14 cellular contexts compared by ENCODE assay signal in the genomic region with DNA sequence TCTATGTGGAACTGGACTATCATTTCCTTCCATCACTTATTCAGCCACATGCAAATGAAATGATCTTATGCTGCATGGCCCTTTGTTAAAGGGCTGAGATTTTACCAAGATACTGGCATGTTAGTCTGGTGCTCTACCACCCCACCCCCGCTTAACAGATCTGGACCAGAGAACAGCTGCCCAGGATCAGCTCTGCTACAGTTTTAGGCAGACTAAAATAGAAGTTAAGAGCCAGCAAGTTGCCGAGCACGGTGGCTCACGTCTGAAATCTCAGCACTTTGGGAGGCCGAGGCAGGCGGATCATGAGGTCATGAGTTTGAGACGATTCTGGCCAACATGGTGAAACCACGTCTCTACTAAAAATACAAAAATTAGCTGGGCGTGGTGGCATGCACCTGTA.
"Had no signal": no experiment of that assay in that cellular context is flagged by ENCODE, and none has a peak within 500 bp of the region (broad histone marks: within the 10 kb centered on the region; RNA-seq: fewer than 3 reads in every experiment).

No MANE protein-coding gene starts in this region.

- H3K9me3 ChIP-seq: esophagus muscularis mucosa, heart left ventricle, pancreas, testis had no signal

- H3K27me3 Mint-ChIP-seq: activated B cell treated with CpG ODN at 0.5 μM for 24 hours; activated CD4-positive, alpha-beta T cell treated with anti-CD3 and anti-CD28 coated beads, Interleukin-2, amount 10 ng/mL, durations not matched to agents 7 days and 5 days; stimulated activated naive CD8-positive, alpha-beta T cell treated with anti-CD3 and anti-CD28 coated beads, Interleukin-15, amount 100 ng/mL, for 72 hours had no signal

- ATAC-seq: activated naive CD4-positive, alpha-beta T cell treated with anti-CD3 and anti-CD28 coated beads, Interleukin-2, amount 50 U/mL, for 72 hours; heart left ventricle; left colon; pancreas; stimulated activated naive CD8-positive, alpha-beta T cell treated with anti-CD3 and anti-CD28 coated beads, Interleukin-15, amount 100 ng/mL, for 72 hours had no signal

- DNase-seq: activated B cell treated with CpG ODN at 0.5 μM for 24 hours; activated CD4-positive, alpha-beta T cell treated with anti-CD3 and anti-CD28 coated beads, Interleukin-2, amount 10 ng/mL, durations not matched to agents 7 days and 5 days; activated T-cell treated with anti-CD3 and anti-CD28 coated beads, Interleukin-2, amount 50 U/mL, for 1 hour; anterior cingulate cortex; heart left ventricle; left colon; pancreas; stimulated activated CD4-positive, alpha-beta T cell treated with anti-CD3 and anti-CD28 coated beads, Interleukin-15, amount 100 ng/mL, for 24 hours; stimulated activated CD4-positive, alpha-beta T cell treated with anti-CD3 and anti-CD28 coated beads, Interleukin-4, amount 100 ng/mL, for 24 hours; stimulated activated naive CD8-positive, alpha-beta T cell treated with anti-CD3 and anti-CD28 coated beads, Interleukin-15, amount 100 ng/mL, for 72 hours; testis had no signal

- H3K9me3 Mint-ChIP-seq: activated B cell treated with CpG ODN at 0.5 μM for 24 hours; activated CD4-positive, alpha-beta T cell treated with anti-CD3 and anti-CD28 coated beads, Interleukin-2, amount 10 ng/mL, durations not matched to agents 7 days and 5 days; activated naive CD4-positive, alpha-beta T cell treated with anti-CD3 and anti-CD28 coated beads, Interleukin-2, amount 50 U/mL, for 72 hours; stimulated activated naive CD8-positive, alpha-beta T cell treated with anti-CD3 and anti-CD28 coated beads, Interleukin-15, amount 100 ng/mL, for 72 hours had no signal

- H3K27ac Mint-ChIP-seq: activated B cell treated with CpG ODN at 0.5 μM for 24 hours; activated CD4-positive, alpha-beta T cell treated with anti-CD3 and anti-CD28 coated beads, Interleukin-2, amount 10 ng/mL, durations not matched to agents 7 days and 5 days had no signal

- H3K27me3 ChIP-seq: esophagus muscularis mucosa, foreskin keratinocyte, heart left ventricle, pancreas, testis had no signal

- H3K27ac ChIP-seq: esophagus muscularis mucosa, foreskin keratinocyte, pancreas, testis had no signal

- H3K4me3 ChIP-seq: esophagus muscularis mucosa, heart left ventricle, pancreas, testis had no signal

- H3K4me3 Mint-ChIP-seq: activated B cell treated with CpG ODN at 0.5 μM for 24 hours; activated CD4-positive, alpha-beta T cell treated with anti-CD3 and anti-CD28 coated beads, Interleukin-2, amount 10 ng/mL, durations not matched to agents 7 days and 5 days; stimulated activated naive CD8-positive, alpha-beta T cell treated with anti-CD3 and anti-CD28 coated beads, Interleukin-15, amount 100 ng/mL, for 72 hours had no signal
